In genomic region chr1:229070168-229070567, GRCh38 we compare ENCODE assay signal across 9 cellular contexts.
DNase-seq lines count a peak whose midpoint lies in the region; ATAC-seq and TF ChIP-seq lines count a peak whose summit lies in the region.
"Had no signal": no experiment of that assay in that cellular context is flagged by ENCODE, and none has a peak within 500 bp of the region (broad histone marks: within the 10 kb centered on the region; RNA-seq: fewer than 3 reads in every experiment).

No MANE protein-coding gene starts in this region.

- no peak overlapping the region for H3K4me3 ChIP-seq in ascending aorta
- H3K4me3 ChIP-seq in vagina: no peak overlapping the region

- no peak for TF ChIP-seq POLR2A in vagina (IDR thresholded peaks at IDR 0.05)

- H3K36me3 Mint-ChIP-seq in activated CD8-positive, alpha-beta memory T cell treated with anti-CD3 and anti-CD28 coated beads, Interleukin-2, amount 10 ng/mL, durations not matched to agents 7 days and 5 days: no peaks in the 10 kb centered on the region
- no peaks in the 10 kb centered on the region for H3K36me3 Mint-ChIP-seq in immature natural killer cell
- H3K36me3 Mint-ChIP-seq in natural killer cell treated with Interleukin-12 subunit alpha and Interleukin-12 subunit beta and Interleukin-15 and Interleukin-18, amount 100 ng/mL, for 72 hours: no peaks in the 10 kb centered on the region

- intact Hi-C loops in ascending aorta (cut with DNase I): no loop called here
- intact Hi-C loops in vagina (cut with DNase I): no loop called here

- TF ChIP-seq CTCF in ascending aorta (IDR thresholded peaks at IDR 0.05): no peak
- TF ChIP-seq CTCF in vagina (IDR thresholded peaks at IDR 0.05): no peak

- ATAC-seq in activated CD8-positive, alpha-beta memory T cell treated with anti-CD3 and anti-CD28 coated beads, Interleukin-2, amount 10 ng/mL, durations not matched to agents 7 days and 5 days: no peak
- ATAC-seq in natural killer cell treated with Interleukin-12 subunit alpha and Interleukin-12 subunit beta and Interleukin-15 and Interleukin-18, amount 100 ng/mL, for 72 hours: no peak
- ATAC-seq in HG03457 (IDR thresholded peaks at IDR 0.05; ENCODE audit: unreplicated experiment): no peak

- H3K9me3 ChIP-seq in ascending aorta (no peaks in the 10 kb centered on the region), vagina (no peaks in the 10 kb centered on the region)

- no peaks in the 10 kb centered on the region for H3K9me3 Mint-ChIP-seq in activated CD8-positive, alpha-beta memory T cell treated with anti-CD3 and anti-CD28 coated beads, Interleukin-2, amount 10 ng/mL, durations not matched to agents 7 days and 5 days (ENCODE audit: low read depth)
- no peaks in the 10 kb centered on the region for H3K9me3 Mint-ChIP-seq in immature natural killer cell
- H3K9me3 Mint-ChIP-seq in natural killer cell treated with Interleukin-12 subunit alpha and Interleukin-12 subunit beta and Interleukin-15 and Interleukin-18, amount 100 ng/mL, for 72 hours: no peaks in the 10 kb centered on the region

- H3K36me3 ChIP-seq in ascending aorta: no peaks in the 10 kb centered on the region
- H3K36me3 ChIP-seq in vagina: no peaks in the 10 kb centered on the region

- CTCF ChIA-PET in activated CD8-positive, alpha-beta memory T cell treated with anti-CD3 and anti-CD28 coated beads, Interleukin-2, amount 10 ng/mL, durations not matched to agents 7 days and 5 days (lab: Charles Lee): no interaction called here

- H3K4me1 ChIP-seq in ascending aorta (peaks cover 6 to 11% of the 10 kb centered on the region in 2 donors), vagina (peaks cover 33% of the 10 kb centered on the region)

- DNase-seq in activated CD8-positive, alpha-beta memory T cell treated with anti-CD3 and anti-CD28 coated beads, Interleukin-2, amount 10 ng/mL, durations not matched to agents 7 days and 5 days: peak; percentile 35
- DNase-seq in activated CD8-positive, alpha-beta memory T cell treated with anti-CD3 and anti-CD28 coated beads for 24 hours: no peak
- DNase-seq in ascending aorta (ENCODE audit: low spot score in 2 of 2): peak; percentile 86 to 95
- peak; percentile 82 to 85 for DNase-seq in vagina (ENCODE audit: extremely low spot score in 2 of 2)
- DNase-seq in immature natural killer cell: no peak
- no peak for DNase-seq in natural killer cell treated with Interleukin-12 subunit alpha and Interleukin-12 subunit beta and Interleukin-15 and Interleukin-18, amount 100 ng/mL, for 72 hours (ENCODE audit: low spot score)

- H3K27ac ChIP-seq in ascending aorta (peak overlapping the region; percentile 32 to 62), layer of hippocampus (ENCODE audit: low read depth, low read length) (peak overlapping the region; percentile 13), vagina (no peak overlapping the region)
- H3K27ac ChIP-seq: C4-2B had no signal

- H3K4me1 Mint-ChIP-seq in activated CD8-positive, alpha-beta memory T cell treated with anti-CD3 and anti-CD28 coated beads, Interleukin-2, amount 10 ng/mL, durations not matched to agents 7 days and 5 days: peaks cover 12% of the 10 kb centered on the region
- peaks cover 24 to 30% of the 10 kb centered on the region in 2 donors for H3K4me1 Mint-ChIP-seq in immature natural killer cell
- H3K4me1 Mint-ChIP-seq in natural killer cell treated with Interleukin-12 subunit alpha and Interleukin-12 subunit beta and Interleukin-15 and Interleukin-18, amount 100 ng/mL, for 72 hours (ENCODE audit: low read depth in 2 of 2): peaks cover 27 to 29% of the 10 kb centered on the region in 2 donors

- H3K27ac Mint-ChIP-seq in activated CD8-positive, alpha-beta memory T cell treated with anti-CD3 and anti-CD28 coated beads, Interleukin-2, amount 10 ng/mL, durations not matched to agents 7 days and 5 days: no peak overlapping the region
- H3K27ac Mint-ChIP-seq in immature natural killer cell: no peak overlapping the region
- no peak overlapping the region for H3K27ac Mint-ChIP-seq in natural killer cell treated with Interleukin-12 subunit alpha and Interleukin-12 subunit beta and Interleukin-15 and Interleukin-18, amount 100 ng/mL, for 72 hours

- H3K27me3 Mint-ChIP-seq in activated CD8-positive, alpha-beta memory T cell treated with anti-CD3 and anti-CD28 coated beads, Interleukin-2, amount 10 ng/mL, durations not matched to agents 7 days and 5 days: peaks cover 8% of the 10 kb centered on the region
- peaks cover 0 to 7% (median 6%) of the 10 kb centered on the region in 3 donors for H3K27me3 Mint-ChIP-seq in immature natural killer cell (ENCODE audit: low read depth in 3 of 3)
- H3K27me3 Mint-ChIP-seq in natural killer cell treated with Interleukin-12 subunit alpha and Interleukin-12 subunit beta and Interleukin-15 and Interleukin-18, amount 100 ng/mL, for 72 hours: no peaks in the 10 kb centered on the region

- H3K27me3 ChIP-seq in ascending aorta: no peaks in the 10 kb centered on the region
- no peaks in the 10 kb centered on the region for H3K27me3 ChIP-seq in layer of hippocampus (ENCODE audit: control insufficient read depth, insufficient read depth, low read length)
- no peaks in the 10 kb centered on the region for H3K27me3 ChIP-seq in vagina

- no peak overlapping the region for H3K4me3 Mint-ChIP-seq in activated CD8-positive, alpha-beta memory T cell treated with anti-CD3 and anti-CD28 coated beads, Interleukin-2, amount 10 ng/mL, durations not matched to agents 7 days and 5 days
- H3K4me3 Mint-ChIP-seq in immature natural killer cell: no peak overlapping the region
- H3K4me3 Mint-ChIP-seq in natural killer cell treated with Interleukin-12 subunit alpha and Interleukin-12 subunit beta and Interleukin-15 and Interleukin-18, amount 100 ng/mL, for 72 hours: no peak overlapping the region

Comparison
In these comparisons a context has a peak if more than half of its experiments do, and no peak if none do; other contexts are left out.
1. DNase-seq: peak in activated CD8-positive, alpha-beta memory T cell treated with anti-CD3 and anti-CD28 coated beads, Interleukin-2, amount 10 ng/mL, durations not matched to agents 7 days and 5 days (single experiment), ascending aorta (2 of 2) and vagina (2 of 2); none in activated CD8-positive, alpha-beta memory T cell treated with anti-CD3 and anti-CD28 coated beads for 24 hours (single experiment), immature natural killer cell (0 of 3) and natural killer cell treated with Interleukin-12 subunit alpha and Interleukin-12 subunit beta and Interleukin-15 and Interleukin-18, amount 100 ng/mL, for 72 hours (single experiment).